11 cellular contexts compared by ENCODE assay signal in genomic region chr11:47468598-47469214, GRCh38. TPM values are rescaled to one million over a fixed set of nuclear protein-coding genes. Genes with fewer than 3 reads are reported as not detected.
DNase-seq lines count a peak whose midpoint lies in the region; ATAC-seq and TF ChIP-seq lines count a peak whose summit lies in the region.
"Had no signal": no experiment of that assay in that cellular context is flagged by ENCODE, and none has a peak within 500 bp of the region (broad histone marks: within the 10 kb centered on the region; RNA-seq: fewer than 3 reads in every experiment).

No MANE protein-coding gene starts in this region.

- H3K4me3 ChIP-seq in RWPE2 (ENCODE audit: severe bottlenecking) = no peak overlapping the region
- H3K4me3 ChIP-seq in iPS-18a (ENCODE audit: low read length) = no peak overlapping the region
- no peak overlapping the region for H3K4me3 ChIP-seq in spleen

- peak overlapping the region; percentile 7 for H3K9ac ChIP-seq in iPS-18a (ENCODE audit: low read length)

- H3K4me1 Mint-ChIP-seq in activated CD4-positive, alpha-beta memory T cell treated with anti-CD3 and anti-CD28 coated beads for 36 hours (ENCODE audit: low read depth) = peaks cover 5% of the 10 kb centered on the region
- H3K4me1 Mint-ChIP-seq in activated CD4-positive, alpha-beta memory T cell treated with anti-CD3 and anti-CD28 coated beads, Interleukin-2, amount 10 ng/mL, durations not matched to agents 7 days and 5 days = peaks cover 5% of the 10 kb centered on the region

- POLR2A ChIA-PET in activated CD4-positive, alpha-beta memory T cell treated with anti-CD3 and anti-CD28 coated beads for 36 hours (lab: Charles Lee) = no interaction called here
- POLR2A ChIA-PET in activated CD4-positive, alpha-beta memory T cell treated with anti-CD3 and anti-CD28 coated beads, Interleukin-2, amount 10 ng/mL, durations not matched to agents 7 days and 5 days (lab: Charles Lee) = no interaction called here

- no peak for TF ChIP-seq POLR2A in spleen (IDR thresholded peaks at IDR 0.05)

- H3K36me3 Mint-ChIP-seq in activated CD4-positive, alpha-beta memory T cell treated with anti-CD3 and anti-CD28 coated beads for 36 hours = peaks cover 46% of the 10 kb centered on the region
- peaks cover 62% of the 10 kb centered on the region for H3K36me3 Mint-ChIP-seq in activated CD4-positive, alpha-beta memory T cell treated with anti-CD3 and anti-CD28 coated beads, Interleukin-2, amount 10 ng/mL, durations not matched to agents 7 days and 5 days (ENCODE audit: low read depth)

- H3K4me1 ChIP-seq in RWPE2 (ENCODE audit: insufficient read depth, poor library complexity, severe bottlenecking) (no peaks in the 10 kb centered on the region), iPS-18a (ENCODE audit: control insufficient read depth, low read depth, low read length) (peaks cover 27% of the 10 kb centered on the region), spleen (peaks cover 0 to 27% (median 16%) of the 10 kb centered on the region in 6 donors)

- CTCF ChIA-PET in activated CD4-positive, alpha-beta memory T cell treated with anti-CD3 and anti-CD28 coated beads for 36 hours (lab: Charles Lee) = no interaction called here
- CTCF ChIA-PET in activated CD4-positive, alpha-beta memory T cell treated with anti-CD3 and anti-CD28 coated beads, Interleukin-2, amount 10 ng/mL, durations not matched to agents 7 days and 5 days (lab: Charles Lee) = no interaction called here

- 0 out of 3 replicates have a peak, but pooled peaks have one; percentile 8 for ATAC-seq in RWPE2 (ENCODE audit: low read depth)
- no peak for ATAC-seq in GM19395 (IDR thresholded peaks at IDR 0.05; ENCODE audit: unreplicated experiment)

- H3K27ac ChIP-seq in RWPE2 (ENCODE audit: poor library complexity, severe bottlenecking) = no peak overlapping the region
- H3K27ac ChIP-seq in iPS-18a (ENCODE audit: low read length) = no peak overlapping the region
- H3K27ac ChIP-seq in spleen = peak overlapping the region in 3 of 8 donors; percentile 8 to 18 (median 16)

- H3K9me3 Mint-ChIP-seq in activated CD4-positive, alpha-beta memory T cell treated with anti-CD3 and anti-CD28 coated beads for 36 hours = no peaks in the 10 kb centered on the region
- H3K9me3 Mint-ChIP-seq in activated CD4-positive, alpha-beta memory T cell treated with anti-CD3 and anti-CD28 coated beads, Interleukin-2, amount 10 ng/mL, durations not matched to agents 7 days and 5 days = no peaks in the 10 kb centered on the region

- TF ChIP-seq CTCF in RWPE2 (IDR thresholded peaks at IDR 0.05; ENCODE audit: poor library complexity, severe bottlenecking) (no peak), spleen (IDR thresholded peaks at IDR 0.05 in 8 of 11, conservative IDR thresholded peaks at IDR 0.05 in 3 of 11) (no peak)

- intact Hi-C loops in activated CD4-positive, alpha-beta memory T cell treated with anti-CD3 and anti-CD28 coated beads for 36 hours (cut with micrococcal nuclease) = no loop called here
- intact Hi-C loops in spleen (cut with DNase I; ENCODE audit: low total_unique reads) = no loop called here

- 70 to 82% (median 82%) methylated on average over 8 of the region's 8 CpGs for WGBS in spleen, 5 donors

- peak overlapping the region; percentile 74 for H3K27ac Mint-ChIP-seq in activated CD4-positive, alpha-beta memory T cell treated with anti-CD3 and anti-CD28 coated beads for 36 hours
- no peak overlapping the region for H3K27ac Mint-ChIP-seq in activated CD4-positive, alpha-beta memory T cell treated with anti-CD3 and anti-CD28 coated beads, Interleukin-2, amount 10 ng/mL, durations not matched to agents 7 days and 5 days

- H3K36me3 ChIP-seq in RWPE2 (ENCODE audit: low read depth) = peaks cover 90% of the 10 kb centered on the region
- H3K36me3 ChIP-seq in iPS-18a (ENCODE audit: control insufficient read depth, low read depth, low read length) = peaks cover 39% of the 10 kb centered on the region
- peaks cover 3 to 100% (median 64%) of the 10 kb centered on the region in 6 donors for H3K36me3 ChIP-seq in spleen

- H3K27me3 ChIP-seq in RWPE2 (ENCODE audit: insufficient read depth, poor library complexity, severe bottlenecking) (no peaks in the 10 kb centered on the region), iPS-18a (ENCODE audit: control insufficient read depth, insufficient read depth, low read length) (no peaks in the 10 kb centered on the region), spleen (replicated peaks in 1 of 7) (no peaks in the 10 kb centered on the region)

- no peaks in the 10 kb centered on the region for H3K27me3 Mint-ChIP-seq in activated CD4-positive, alpha-beta memory T cell treated with anti-CD3 and anti-CD28 coated beads for 36 hours
- H3K27me3 Mint-ChIP-seq in activated CD4-positive, alpha-beta memory T cell treated with anti-CD3 and anti-CD28 coated beads, Interleukin-2, amount 10 ng/mL, durations not matched to agents 7 days and 5 days = no peaks in the 10 kb centered on the region

- no peaks in the 10 kb centered on the region for H3K9me3 ChIP-seq in RWPE2 (ENCODE audit: severe bottlenecking)
- H3K9me3 ChIP-seq in iPS-18a (ENCODE audit: control insufficient read depth, low read depth, low read length) = no peaks in the 10 kb centered on the region
- H3K9me3 ChIP-seq in spleen = no peaks in the 10 kb centered on the region

- H3K4me3 Mint-ChIP-seq in activated CD4-positive, alpha-beta memory T cell treated with anti-CD3 and anti-CD28 coated beads for 36 hours = no peak overlapping the region
- no peak overlapping the region for H3K4me3 Mint-ChIP-seq in activated CD4-positive, alpha-beta memory T cell treated with anti-CD3 and anti-CD28 coated beads, Interleukin-2, amount 10 ng/mL, durations not matched to agents 7 days and 5 days

- DNase-seq in activated CD4-positive, alpha-beta memory T cell treated with anti-CD3 and anti-CD28 coated beads for 36 hours = no peak
- DNase-seq in activated CD4-positive, alpha-beta memory T cell treated with anti-CD3 and anti-CD28 coated beads, Interleukin-2, amount 10 ng/mL, durations not matched to agents 7 days and 5 days = no peak
- no peak for DNase-seq in RWPE2 (ENCODE audit: low spot score)
- DNase-seq in spleen = peak; percentile 16
- no peak for DNase-seq in epidermal melanocyte (ENCODE audit: insufficient read length, low spot score)
- DNase-seq in NCI-H2029 (lab: John Stamatoyannopoulos, UW) = no peak
- DNase-seq: activated CD8-positive, alpha-beta memory T cell treated with anti-CD3 and anti-CD28 coated beads, Interleukin-2, amount 50 U/mL, for 48 hours; NCI-H1694 treated with DMSO at 0.1 percent for 48 hours had no signal

RNA-seq across cellular contexts. Expression of gene RAPSN, which starts 19.8 kb away (rescaled TPM):
- total RNA-seq in activated CD4-positive, alpha-beta memory T cell treated with anti-CD3 and anti-CD28 coated beads for 36 hours = under 1 TPM in 1 of 2 experiments, not detected in 1; 0.22 TPM
- under 1 TPM; 0.30 to 0.65 TPM for total RNA-seq in activated CD4-positive, alpha-beta memory T cell treated with anti-CD3 and anti-CD28 coated beads, Interleukin-2, amount 10 ng/mL, durations not matched to agents 7 days and 5 days
- total RNA-seq in spleen = 1 to 10 TPM in 3 of 7 donors, under 1 TPM in 2, not detected in 2; 0.42 to 1.6 (median 1.2) TPM
- polyA plus RNA-seq in spleen = 1 to 10 TPM in 1 of 3 donors, under 1 TPM in 2; 0.53 to 1.5 (median 0.74) TPM
- total RNA-seq: SK-MEL-5 had no signal

RNA-seq across cellular contexts. Expression of gene PSMC3, which starts 42.5 kb away (rescaled TPM):
- 100 to 1,000 TPM; 143 to 148 TPM for total RNA-seq in activated CD4-positive, alpha-beta memory T cell treated with anti-CD3 and anti-CD28 coated beads for 36 hours
- 100 to 1,000 TPM; 111 to 112 TPM for total RNA-seq in activated CD4-positive, alpha-beta memory T cell treated with anti-CD3 and anti-CD28 coated beads, Interleukin-2, amount 10 ng/mL, durations not matched to agents 7 days and 5 days
- total RNA-seq in spleen = 10 to 100 TPM; 59.7 to 80.8 (median 66.4) TPM
- polyA plus RNA-seq in spleen = 100 to 1,000 TPM in 1 of 3 donors, 10 to 100 TPM in 2; 64.3 to 105 (median 90.0) TPM
